In genomic region chr11:43866520-43866919, GRCh38 we compare ENCODE assay signal across 16 cellular contexts.
"Had no signal": no experiment of that assay in that cellular context is flagged by ENCODE, and none has a peak within 500 bp of the region (broad histone marks: within the 10 kb centered on the region; RNA-seq: fewer than 3 reads in every experiment).

No MANE protein-coding gene starts in this region.

- H3K27ac ChIP-seq: breast epithelium, esophagus squamous epithelium, heart left ventricle, lower lobe of right lung, ovary had no signal

- H3K36me3 Mint-ChIP-seq: stimulated activated effector memory CD8-positive, alpha-beta T cell treated with anti-CD3 and anti-CD28 coated beads, Interleukin-12 subunit alpha, Interleukin-12 subunit beta, amount 100 ng/mL, for 72 hours had no signal

- H3K27me3 ChIP-seq: ovary had no signal

- H3K4me3 Mint-ChIP-seq: activated CD4-positive, alpha-beta T cell treated with anti-CD3 and anti-CD28 coated beads, Interleukin-2, amount 10 ng/mL, durations not matched to agents 24 days and 14 days; activated T-cell treated with anti-CD3 and anti-CD28 coated beads, Interleukin-2, amount 50 U/mL, for 72 hours; mesothelial cell of epicardium; stimulated activated effector memory CD8-positive, alpha-beta T cell treated with anti-CD3 and anti-CD28 coated beads, Interleukin-12 subunit alpha, Interleukin-12 subunit beta, amount 100 ng/mL, for 72 hours had no signal

- H3K9me3 Mint-ChIP-seq: activated T-cell treated with anti-CD3 and anti-CD28 coated beads, Interleukin-2, amount 50 U/mL, for 72 hours; stimulated activated effector memory CD8-positive, alpha-beta T cell treated with anti-CD3 and anti-CD28 coated beads, Interleukin-12 subunit alpha, Interleukin-12 subunit beta, amount 100 ng/mL, for 72 hours had no signal

- H3K36me3 ChIP-seq: breast epithelium, esophagus squamous epithelium, heart left ventricle, lower lobe of right lung, ovary had no signal

- H3K4me3 ChIP-seq: breast epithelium, esophagus squamous epithelium, heart left ventricle, lower lobe of right lung, ovary had no signal

- DNase-seq: activated CD4-positive, alpha-beta T cell treated with anti-CD3 and anti-CD28 coated beads, Interleukin-2, amount 10 ng/mL, durations not matched to agents 24 days and 14 days; activated CD4-positive, CD25-positive, alpha-beta regulatory T cell; activated CD8-positive, alpha-beta memory T cell treated with anti-CD3 and anti-CD28 coated beads, Interleukin-2, amount 50 U/mL, for 48 hours; activated gamma-delta T cell; activated T-cell treated with anti-CD3 and anti-CD28 coated beads, Interleukin-2, amount 50 U/mL, for 72 hours; anterior cingulate cortex; esophagus squamous epithelium; heart left ventricle; left colon; lower lobe of right lung; ovary; SW 1271 had no signal

- H3K4me1 ChIP-seq: breast epithelium, esophagus squamous epithelium had no signal

- H3K27ac Mint-ChIP-seq: activated CD4-positive, alpha-beta T cell treated with anti-CD3 and anti-CD28 coated beads, Interleukin-2, amount 10 ng/mL, durations not matched to agents 24 days and 14 days; activated naive CD4-positive, alpha-beta T cell treated with anti-CD3 and anti-CD28 coated beads, Interleukin-2, amount 50 U/mL, for 72 hours; mesothelial cell of epicardium; stimulated activated effector memory CD8-positive, alpha-beta T cell treated with anti-CD3 and anti-CD28 coated beads, Interleukin-12 subunit alpha, Interleukin-12 subunit beta, amount 100 ng/mL, for 72 hours had no signal

- H3K9me3 ChIP-seq: breast epithelium, esophagus squamous epithelium, lower lobe of right lung, ovary had no signal

- H3K4me1 Mint-ChIP-seq: mesothelial cell of epicardium had no signal
